In genomic region chr19:35757749-35758608, GRCh38 we compare ENCODE assay signal across 8 cellular contexts. TPM values are rescaled to one million over a fixed set of nuclear protein-coding genes. Genes with fewer than 3 reads are reported as not detected.
DNase-seq lines count a peak whose midpoint lies in the region; ATAC-seq and TF ChIP-seq lines count a peak whose summit lies in the region.

TSS of gene PROSER3 (plus strand) at chr19:35758176. CDS start at chr19:35758216, 40 bp downstream.

- no peaks in the 10 kb centered on the region for H3K9me3 ChIP-seq in thoracic aorta

- CTCF ChIA-PET in GM10248 (lab: Yijun Ruan, JAX), result no interaction called here

- ATAC-seq in HG02623 (IDR thresholded peaks at IDR 0.05; ENCODE audit: unreplicated experiment) (peak; percentile 94), omental fat pad (ENCODE audit: low FRiP score) (peak; percentile 89), thoracic aorta (ENCODE audit: insufficient number of reproducible peaks, low FRiP score, low read depth) (peak; percentile 92)

- no peaks in the 10 kb centered on the region for H3K27me3 Mint-ChIP-seq in activated naive CD8-positive, alpha-beta T cell

- peaks cover 12% of the 10 kb centered on the region for H3K36me3 ChIP-seq in thoracic aorta

- peak within 1 kb of the TSS; percentile 96 for H3K4me3 Mint-ChIP-seq in activated naive CD8-positive, alpha-beta T cell

- H3K4me1 Mint-ChIP-seq in activated naive CD8-positive, alpha-beta T cell (ENCODE audit: low read depth), result peaks cover 27% of the 10 kb centered on the region

- H3K9me3 Mint-ChIP-seq in activated naive CD8-positive, alpha-beta T cell (ENCODE audit: low read depth), result no peaks in the 10 kb centered on the region

- TF ChIP-seq CTCF in GM10248 (IDR thresholded peaks at IDR 0.05; ENCODE audit: control extremely low read depth, extremely low read depth, low read depth, missing control alignments) (no peak), omental fat pad (IDR thresholded peaks at IDR 0.05) (no peak), thoracic aorta (IDR thresholded peaks at IDR 0.05) (no peak)

- peaks cover 11 to 52% of the 10 kb centered on the region in 2 donors for H3K4me1 ChIP-seq in thoracic aorta (ENCODE audit: control insufficient read depth in 1 of 2, low read depth in 2 of 2)

- peak within 1 kb of the TSS; percentile 77 for H3K4me3 ChIP-seq in thoracic aorta

- peak; percentile 99 for DNase-seq in GM10248 (ENCODE audit: extremely low spot score)
- peak; percentile 98 for DNase-seq in NCI-H1105 (lab: John Stamatoyannopoulos, UW)
- peak; percentile 99 for DNase-seq in SKM-1 treated with dmso at 0.1 percent for 144 hours (lab: John Stamatoyannopoulos, UW; ENCODE audit: unreplicated experiment)
- peak; percentile 99 for DNase-seq in glomerular visceral epithelial cell (ENCODE audit: extremely low spot score)
- peak; percentile 94 for DNase-seq in omental fat pad (ENCODE audit: low spot score)
- DNase-seq in thoracic aorta (ENCODE audit: low spot score), result peak; percentile 94

- no peaks in the 10 kb centered on the region for H3K27me3 ChIP-seq in thoracic aorta (replicated peaks; ENCODE audit: insufficient read depth)

- no peaks in the 10 kb centered on the region for H3K36me3 Mint-ChIP-seq in activated naive CD8-positive, alpha-beta T cell

- POLR2A ChIA-PET in GM10248 (lab: Yijun Ruan, JAX), result no interaction called here

- H3K27ac ChIP-seq in thoracic aorta, result peak within 1 kb of the TSS; percentile 98 to 99

- H3K27ac Mint-ChIP-seq in activated naive CD8-positive, alpha-beta T cell, result peak within 1 kb of the TSS; percentile 95

RNA-seq across cellular contexts. Expression of gene PROSER3, which starts in this region (rescaled TPM):
- total RNA-seq in omental fat pad (1 to 10 TPM; 3.7 to 7.5 (median 5.3) TPM), thoracic aorta (10 to 100 TPM; 11.1 to 16.6 TPM)

Comparison
In these comparisons a context has a peak if more than half of its experiments do, and no peak if none do; other contexts are left out.
1. Peak in every context shown above with its lines: DNase-seq, ATAC-seq, H3K4me3 ChIP-seq and H3K27ac ChIP-seq.